ENCODE assay signal across 19 cellular contexts in genomic region chr14:39383026-39383626, GRCh38. TPM values are rescaled to one million over a fixed set of nuclear protein-coding genes. Genes with fewer than 3 reads are reported as not detected.
DNase-seq lines count a peak whose midpoint lies in the region; ATAC-seq and TF ChIP-seq lines count a peak whose summit lies in the region.
"Had no signal": no experiment of that assay in that cellular context is flagged by ENCODE, and none has a peak within 500 bp of the region (broad histone marks: within the 10 kb centered on the region; RNA-seq: fewer than 3 reads in every experiment).

No MANE protein-coding gene starts in this region.

- H3K79me2 ChIP-seq in DND-41 (ENCODE audit: insufficient read depth, low read length): no peaks in the 10 kb centered on the region

- H3K4me3 ChIP-seq in DND-41 (ENCODE audit: low read depth in 1 of 2, low read length in 2 of 2) (no peak overlapping the region), sigmoid colon (no peak overlapping the region)
- H3K4me3 ChIP-seq: breast epithelium, smooth muscle cell, thoracic aorta had no signal

- H3K9me3 Mint-ChIP-seq in activated naive CD8-positive, alpha-beta T cell treated with anti-CD3 and anti-CD28 coated beads, Interleukin-2, amount 50 U/mL, for 24 hours: no peaks in the 10 kb centered on the region
- H3K9me3 Mint-ChIP-seq: CD14-positive monocyte had no signal

- peaks cover 21% of the 10 kb centered on the region for H3K4me1 Mint-ChIP-seq in activated naive CD8-positive, alpha-beta T cell treated with anti-CD3 and anti-CD28 coated beads, Interleukin-2, amount 50 U/mL, for 24 hours
- H3K4me1 Mint-ChIP-seq: CD14-positive monocyte had no signal

- H3K4me1 ChIP-seq in DND-41 (ENCODE audit: insufficient read depth, low read length) (peaks cover 12% of the 10 kb centered on the region), sigmoid colon (no peaks in the 10 kb centered on the region)
- H3K4me1 ChIP-seq: breast epithelium had no signal

- no peaks in the 10 kb centered on the region for H3K27me3 Mint-ChIP-seq in activated naive CD8-positive, alpha-beta T cell treated with anti-CD3 and anti-CD28 coated beads, Interleukin-2, amount 50 U/mL, for 24 hours

- no peak for TF ChIP-seq POLR2A in sigmoid colon (IDR thresholded peaks at IDR 0.05)

- H2AFZ ChIP-seq in DND-41 (ENCODE audit: low read depth, low read length): no peak overlapping the region

- ATAC-seq in DND-41 (ENCODE audit: insufficient read depth, low read depth): peak; percentile 92
- peak; percentile 53 for ATAC-seq in GM18867 (IDR thresholded peaks at IDR 0.05; ENCODE audit: unreplicated experiment)
- peak; percentile 59 for ATAC-seq in HG02973 (IDR thresholded peaks at IDR 0.05; ENCODE audit: unreplicated experiment)
- peak; percentile 86 for ATAC-seq in activated naive CD8-positive, alpha-beta T cell treated with anti-CD3 and anti-CD28 coated beads, Interleukin-2, amount 50 U/mL, for 24 hours
- ATAC-seq in HG02678 (IDR thresholded peaks at IDR 0.05; ENCODE audit: unreplicated experiment): no peak
- no peak for ATAC-seq in HG03439 (IDR thresholded peaks at IDR 0.05; ENCODE audit: unreplicated experiment)

- intact Hi-C loops in sigmoid colon (cut with DNase I): no loop called here
- intact Hi-C loops in cardiac septum (cut with DNase I): no loop called here

- no peaks in the 10 kb centered on the region for H3K9me3 ChIP-seq in DND-41 (ENCODE audit: insufficient read depth, low read length, severe bottlenecking)
- H3K9me3 ChIP-seq in sigmoid colon: no peaks in the 10 kb centered on the region
- H3K9me3 ChIP-seq: breast epithelium, thoracic aorta had no signal

- no peaks in the 10 kb centered on the region for H3K36me3 ChIP-seq in DND-41 (ENCODE audit: insufficient read depth, low read length)
- H3K36me3 ChIP-seq in sigmoid colon: peaks cover 0 to 3% (median 0%) of the 10 kb centered on the region in 4 donors
- H3K36me3 ChIP-seq: breast epithelium, thoracic aorta had no signal

- no peak for TF ChIP-seq CTCF in DND-41 (IDR thresholded peaks at IDR 0.05; ENCODE audit: borderline replicate concordance, extremely low read depth, low read length, poor library complexity, severe bottlenecking)
- no peak for TF ChIP-seq CTCF in sigmoid colon (IDR thresholded peaks at IDR 0.05)

- H3K9ac ChIP-seq in DND-41 (ENCODE audit: low read depth, low read length): no peak overlapping the region

- no peak overlapping the region for H3K27ac Mint-ChIP-seq in activated naive CD8-positive, alpha-beta T cell treated with anti-CD3 and anti-CD28 coated beads, Interleukin-2, amount 50 U/mL, for 24 hours

- H3K4me3 Mint-ChIP-seq in activated naive CD8-positive, alpha-beta T cell treated with anti-CD3 and anti-CD28 coated beads, Interleukin-2, amount 50 U/mL, for 24 hours: no peak overlapping the region
- H3K4me3 Mint-ChIP-seq: CD14-positive monocyte had no signal

- DNase-seq in DND-41 (no peak), sigmoid colon (no peak), cardiac septum (ENCODE audit: low spot score) (no peak)
- DNase-seq in activated naive CD8-positive, alpha-beta T cell treated with anti-CD3 and anti-CD28 coated beads, Interleukin-2, amount 50 U/mL, for 24 hours: no peak
- DNase-seq: GDM1; H7; hippocampal formation; Karpas-422; NCI-H187; NK-92 treated with Interleukin-12 subunit alpha and Interleukin-12 subunit beta, amount 100 ng/mL, for 24 hours had no signal

- H3K27me3 ChIP-seq in DND-41 (ENCODE audit: insufficient read depth, low read length, poor library complexity) (no peaks in the 10 kb centered on the region), sigmoid colon (no peaks in the 10 kb centered on the region)
- H3K27me3 ChIP-seq: breast epithelium had no signal

- 73 to 89% methylated on average over 1 of the region's 1 CpG for WGBS in sigmoid colon, 2 donors

- H3K27ac ChIP-seq in DND-41 (ENCODE audit: low read length) (no peak overlapping the region), sigmoid colon (no peak overlapping the region)
- H3K27ac ChIP-seq: breast epithelium, thoracic aorta, VCaP had no signal

- no peak overlapping the region for H3K4me2 ChIP-seq in DND-41 (ENCODE audit: insufficient read depth, low read length)
- H3K4me2 ChIP-seq: smooth muscle cell had no signal

- no peaks in the 10 kb centered on the region for H4K20me1 ChIP-seq in DND-41 (ENCODE audit: insufficient read depth, low read length)

- TF ChIP-seq EP300 in sigmoid colon (IDR thresholded peaks at IDR 0.05): no peak

- no peaks in the 10 kb centered on the region for H3K36me3 Mint-ChIP-seq in activated naive CD8-positive, alpha-beta T cell treated with anti-CD3 and anti-CD28 coated beads, Interleukin-2, amount 50 U/mL, for 24 hours (ENCODE audit: low read depth)

RNA-seq across cellular contexts. Expression of gene FBXO33, which starts 49.1 kb away (rescaled TPM):
- total RNA-seq in sigmoid colon: 10 to 100 TPM in 2 of 4 donors, 1 to 10 TPM in 2; 7.2 to 12.2 (median 10.7) TPM
- 1 to 10 TPM; 4.2 to 6.9 (median 5.7) TPM for polyA plus RNA-seq in sigmoid colon
- total RNA-seq in cardiac septum: 6.3 TPM

Comparison
In these comparisons a context has a peak if more than half of its experiments do, and no peak if none do; other contexts are left out.
1. ATAC-seq: peak in DND-41 (single experiment), GM18867 (single experiment), HG02973 (single experiment) and activated naive CD8-positive, alpha-beta T cell treated with anti-CD3 and anti-CD28 coated beads, Interleukin-2, amount 50 U/mL, for 24 hours (single experiment); none in HG02678 (single experiment) and HG03439 (single experiment).